Comparison of ENCODE assay signal across 8 cellular contexts in the genomic region with DNA sequence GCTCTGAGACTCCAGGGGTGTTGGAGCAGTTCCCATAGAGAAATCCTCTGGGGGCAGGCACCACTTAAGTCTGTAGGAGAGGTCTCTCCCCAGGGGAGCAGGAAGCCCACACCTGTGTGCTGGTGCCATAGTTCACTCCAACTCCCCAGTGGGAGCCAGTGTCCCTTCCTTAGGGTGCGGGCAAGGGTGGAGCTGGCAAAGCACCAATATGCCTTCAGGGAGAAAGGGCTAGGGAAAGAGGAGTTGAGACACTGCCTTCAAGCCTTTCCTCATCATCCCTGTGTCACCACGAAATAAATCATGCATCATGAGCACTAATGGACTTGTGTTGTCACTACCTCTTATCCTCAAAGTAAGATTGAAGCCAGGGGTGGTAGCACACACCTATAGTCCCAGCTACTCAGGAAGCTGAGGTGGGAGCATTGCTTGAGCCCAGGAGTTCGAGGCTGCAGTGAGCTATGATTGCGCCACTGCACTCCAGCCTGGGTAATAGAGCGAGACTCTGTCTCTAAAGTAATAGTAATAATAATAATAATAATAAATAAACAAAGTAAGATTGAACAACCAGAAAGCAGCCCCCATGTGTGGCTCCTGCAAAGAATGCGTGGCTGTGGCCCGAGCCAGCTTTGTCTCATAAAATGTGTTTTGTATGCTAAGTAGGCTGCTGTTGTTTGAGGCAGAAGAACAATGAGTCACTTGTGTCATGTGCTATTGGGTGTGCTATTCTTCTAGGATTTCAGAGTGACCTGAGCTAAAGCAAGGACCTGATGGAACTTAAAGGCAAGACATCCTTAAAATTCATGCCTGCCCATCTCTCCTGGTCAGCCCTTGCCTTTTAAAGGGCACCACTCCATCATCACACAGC. TPM values are rescaled to one million over a fixed set of nuclear protein-coding genes. Genes with fewer than 3 reads are reported as not detected.
A peak's percentile ranks its signal among the peaks of the same experiment; 100 is the strongest.
DNase-seq lines count a peak whose midpoint lies in the region; ATAC-seq and TF ChIP-seq lines count a peak whose summit lies in the region.
"Had no signal": no experiment of that assay in that cellular context is flagged by ENCODE, and none has a peak within 500 bp of the region (broad histone marks: within the 10 kb centered on the region; RNA-seq: fewer than 3 reads in every experiment).

No MANE protein-coding gene starts in this region.

- no peak for TF ChIP-seq POLR2A in suprapubic skin (IDR thresholded peaks at IDR 0.05)

- ATAC-seq in GM21423 (IDR thresholded peaks at IDR 0.05; ENCODE audit: unreplicated experiment), result no peak

- H3K4me3 ChIP-seq in SJSA1 (no peak overlapping the region), foreskin fibroblast (ENCODE audit: low read depth in 1 of 2, low read length in 2 of 2) (no peak overlapping the region), suprapubic skin (no peak overlapping the region)

- DNase-seq in SJSA1 (ENCODE audit: low read depth in 1 of 2, low spot score in 2 of 2) (peak in 1 of 2 experiments; percentile 51), foreskin fibroblast (peak; percentile 57 to 82), suprapubic skin (ENCODE audit: low spot score in 2 of 2) (no peak), NCI-H446 treated with DMSO at 0.1 percent for 48 hours (lab: John Stamatoyannopoulos, UW) (no peak), NCI-H1417 (lab: John Stamatoyannopoulos, UW) (no peak)
- DNase-seq: activated CD4-positive, alpha-beta T cell treated with anti-CD3 and anti-CD28 coated beads, Interleukin-2, amount 50 U/mL, for 4 hours; immature natural killer cell had no signal

- H3K9me3 ChIP-seq in SJSA1 (replicated peaks) (no peaks in the 10 kb centered on the region), suprapubic skin (no peaks in the 10 kb centered on the region)

- no peak for TF ChIP-seq EP300 in suprapubic skin (IDR thresholded peaks at IDR 0.05)

- 62% methylated on average over 7 of the region's 7 CpGs for WGBS in suprapubic skin

- peaks cover 35% of the 10 kb centered on the region for H3K4me1 ChIP-seq in SJSA1 (replicated peaks)
- H3K4me1 ChIP-seq in suprapubic skin, result peaks cover 36% of the 10 kb centered on the region

- H3K36me3 ChIP-seq in SJSA1 (no peaks in the 10 kb centered on the region), suprapubic skin (no peaks in the 10 kb centered on the region)

- no peaks in the 10 kb centered on the region for H3K27me3 ChIP-seq in SJSA1 (replicated peaks)
- no peaks in the 10 kb centered on the region for H3K27me3 ChIP-seq in suprapubic skin

- 0 out of 2 replicates have a peak overlapping the region, but pooled peaks have one; percentile 1 for H3K27ac ChIP-seq in SJSA1
- H3K27ac ChIP-seq in suprapubic skin, result peak overlapping the region; percentile 73

- TF ChIP-seq CTCF in foreskin fibroblast (IDR thresholded peaks at IDR 0.05; ENCODE audit: low read depth, low read length), result no peak
- TF ChIP-seq CTCF in suprapubic skin (IDR thresholded peaks at IDR 0.05), result no peak

RNA-seq across cellular contexts. Expression of gene TIE1, which starts 6.7 kb away (rescaled TPM):
- total RNA-seq in SJSA1 (2014; rRNA removed; shearing (Covaris generic)), result 0.11 TPM in 1 of 2 replicates, not detected in the other
- total RNA-seq in suprapubic skin, result 10 to 100 TPM in 3 of 4 donors, 1 to 10 TPM in 1; 5.4 to 19.0 (median 11.3) TPM

RNA-seq across cellular contexts. Expression of gene C1orf210, which starts 8.7 kb away (rescaled TPM):
- not detected in 2 replicates for total RNA-seq in SJSA1 (2014; rRNA removed; shearing (Covaris generic))
- 10 to 100 TPM in 3 of 4 donors, 1 to 10 TPM in 1; 4.3 to 20.9 (median 16.0) TPM for total RNA-seq in suprapubic skin

RNA-seq across cellular contexts. Expression of gene TMEM125, which starts 24.3 kb away (rescaled TPM):
- total RNA-seq in SJSA1 (2014; rRNA removed; shearing (Covaris generic)), result not detected in 2 replicates
- 10 to 100 TPM in 2 of 4 donors, 1 to 10 TPM in 2; 5.7 to 27.1 (median 14.8) TPM for total RNA-seq in suprapubic skin

RNA-seq across cellular contexts. Expression of gene MPL, which starts 43.5 kb away (rescaled TPM):
- total RNA-seq in SJSA1 (2014; rRNA removed; shearing (Covaris generic)), result not detected in 2 replicates
- not detected for total RNA-seq in suprapubic skin

Comparison
In these comparisons a context has a peak if more than half of its experiments do, and no peak if none do; other contexts are left out.
1. DNase-seq: peak in foreskin fibroblast (2 of 2); none in suprapubic skin (0 of 2), NCI-H446 treated with DMSO at 0.1 percent for 48 hours (single experiment) and NCI-H1417 (0 of 3).